Comparison of ENCODE assay signal across 8 cellular contexts in genomic region chr6:28587011-28587745, GRCh38.
DNase-seq lines count a peak whose midpoint lies in the region; ATAC-seq and TF ChIP-seq lines count a peak whose summit lies in the region.

No MANE protein-coding gene starts in this region.

- no peak overlapping the region for H4K91ac ChIP-seq in neuronal stem cell (ENCODE audit: low read depth, low read length, poor library complexity)

- ATAC-seq in GM18909 (IDR thresholded peaks at IDR 0.05; ENCODE audit: poor library complexity, unreplicated experiment) (peak; percentile 73), HG03196 (IDR thresholded peaks at IDR 0.05; ENCODE audit: unreplicated experiment) (peak; percentile 72), thoracic aorta (ENCODE audit: insufficient number of reproducible peaks, low FRiP score, low read depth) (no peak)

- TF ChIP-seq CTCF in fibroblast of pulmonary artery (IDR thresholded peaks at IDR 0.05; ENCODE audit: low read length, missing control alignments) (no peak), thoracic aorta (IDR thresholded peaks at IDR 0.05) (no peak)

- H3K4me1 ChIP-seq in neuronal stem cell (ENCODE audit: control insufficient read depth in 2 of 2, insufficient read depth in 1 of 2, low read depth in 1 of 2, low read length in 2 of 2) (peaks cover 10% of the 10 kb centered on the region in 2 donors), thoracic aorta (ENCODE audit: control insufficient read depth in 1 of 2, low read depth in 2 of 2) (peaks cover 0 to 16% of the 10 kb centered on the region in 2 donors)

- no peaks in the 10 kb centered on the region for H3K79me1 ChIP-seq in neuronal stem cell (ENCODE audit: low read depth, low read length)

- H3K4me3 ChIP-seq in fibroblast of pulmonary artery (replicated peaks; ENCODE audit: low read depth, low read length) (peak overlapping the region; percentile 58), neuronal stem cell (ENCODE audit: low read length in 2 of 2) (peak overlapping the region; percentile 77 to 88), thoracic aorta (peak overlapping the region; percentile 76)

- no peak overlapping the region for H2AK5ac ChIP-seq in neuronal stem cell (ENCODE audit: low read depth, low read length)

- peak overlapping the region; percentile 91 for H2AFZ ChIP-seq in neuronal stem cell (ENCODE audit: low read length)

- no peak overlapping the region for H2BK5ac ChIP-seq in neuronal stem cell (ENCODE audit: low read length)

- no peaks in the 10 kb centered on the region for H3K9me3 ChIP-seq in neuronal stem cell (replicated peaks in 1 of 2; ENCODE audit: control insufficient read depth in 2 of 2, insufficient read depth in 1 of 2, low read depth in 1 of 2, low read length in 2 of 2)
- no peaks in the 10 kb centered on the region for H3K9me3 ChIP-seq in thoracic aorta

- H3K4ac ChIP-seq in neuronal stem cell (ENCODE audit: low read length): no peak overlapping the region

- peak overlapping the region; percentile 45 for H3K23ac ChIP-seq in neuronal stem cell (ENCODE audit: low read depth, low read length, poor library complexity)

- no peak overlapping the region for H2BK120ac ChIP-seq in neuronal stem cell (ENCODE audit: low read depth, low read length)

- no peak overlapping the region for H2BK15ac ChIP-seq in neuronal stem cell (ENCODE audit: low read length)

- no peak overlapping the region for H4K8ac ChIP-seq in neuronal stem cell (ENCODE audit: low read depth, low read length)

- H3K36me3 ChIP-seq in neuronal stem cell (replicated peaks in 1 of 2; ENCODE audit: control insufficient read depth in 2 of 2, insufficient read depth in 2 of 2, low read length in 2 of 2) (no peaks in the 10 kb centered on the region), thoracic aorta (no peaks in the 10 kb centered on the region)

- H3K14ac ChIP-seq in neuronal stem cell (ENCODE audit: low read length): no peak overlapping the region

- peak overlapping the region; percentile 78 for H3K18ac ChIP-seq in neuronal stem cell (ENCODE audit: low read length)

- WGBS in neuronal stem cell (ENCODE audit: extremely low coverage in 2 of 2, insufficient read length in 2 of 2, insufficient replicate concordance in 1 of 2), 2 donors: no CpG with 5 or more reads among the region's 40 CpGs

- peak overlapping the region; percentile 67 for H3K27ac ChIP-seq in neuronal stem cell (replicated peaks; ENCODE audit: low read length)
- H3K27ac ChIP-seq in thoracic aorta: no peak overlapping the region

- H3K4me2 ChIP-seq in neuronal stem cell (ENCODE audit: insufficient read depth, low read length, poor library complexity, severe bottlenecking): peak overlapping the region; percentile 93

- H3K27me3 ChIP-seq in neuronal stem cell (ENCODE audit: control insufficient read depth in 3 of 3, insufficient read depth in 3 of 3, low read depth in 1 of 3, low read length in 3 of 3): peaks cover 0 to 8% (median 0%) of the 10 kb centered on the region in 3 experiments
- no peaks in the 10 kb centered on the region for H3K27me3 ChIP-seq in thoracic aorta (replicated peaks; ENCODE audit: insufficient read depth)

- DNase-seq in A172 (ENCODE audit: low spot score): peak; percentile 63
- DNase-seq in NCI-H82 treated with DMSO at 0.1 percent for 48 hours (lab: John Stamatoyannopoulos, UW; ENCODE audit: unreplicated experiment): peak; percentile 82
- DNase-seq in activated T-cell treated with anti-CD3 and anti-CD28 coated beads, Interleukin-2, amount 50 U/mL, for 48 hours: peak; percentile 73 to 80
- DNase-seq in fibroblast of pulmonary artery (ENCODE audit: low read depth): peak; percentile 50
- no peak for DNase-seq in neuronal stem cell (ENCODE audit: low spot score)
- no peak for DNase-seq in thoracic aorta (ENCODE audit: low spot score)

- H2BK12ac ChIP-seq in neuronal stem cell (ENCODE audit: low read length): no peak overlapping the region

- H3K9ac ChIP-seq in neuronal stem cell (ENCODE audit: low read depth, low read length, poor library complexity): peak overlapping the region; percentile 93

Comparison
In these comparisons a context has a peak if more than half of its experiments do, and no peak if none do; other contexts are left out.
1. DNase-seq: peak in A172 (single experiment), NCI-H82 treated with DMSO at 0.1 percent for 48 hours (single experiment), activated T-cell treated with anti-CD3 and anti-CD28 coated beads, Interleukin-2, amount 50 U/mL, for 48 hours (2 of 2) and fibroblast of pulmonary artery (single experiment); none in neuronal stem cell (single experiment) and thoracic aorta (single experiment).
2. Peak in every context shown above with its lines, with median percentiles within 50 percentile points of each other: H3K4me3 ChIP-seq.